15 cellular contexts compared by ENCODE assay signal in genomic region chr3:37770938-37771918, GRCh38.
A peak's percentile ranks its signal among the peaks of the same experiment; 100 is the strongest.
DNase-seq lines count a peak whose midpoint lies in the region; ATAC-seq and TF ChIP-seq lines count a peak whose summit lies in the region.
"Had no signal": no experiment of that assay in that cellular context is flagged by ENCODE, and none has a peak within 500 bp of the region (broad histone marks: within the 10 kb centered on the region; RNA-seq: fewer than 3 reads in every experiment).

No MANE protein-coding gene starts in this region.

- no peak for ATAC-seq in SK-N-SH treated with all-trans-retinoic acid at 6 μM for 48 hours
- ATAC-seq in activated T-cell treated with anti-CD3 and anti-CD28 coated beads, Interleukin-2, amount 50 U/mL, for 72 hours (replicated peaks in 1 of 2), result no peak
- no peak for ATAC-seq in GM21528 (IDR thresholded peaks at IDR 0.05; ENCODE audit: low FRiP score, unreplicated experiment)

- peaks cover 3% of the 10 kb centered on the region for H3K27me3 Mint-ChIP-seq in nephron (ENCODE audit: low read depth)
- H3K27me3 Mint-ChIP-seq in activated T-cell treated with anti-CD3 and anti-CD28 coated beads, Interleukin-2, amount 50 U/mL, for 72 hours (ENCODE audit: low read depth), result peaks cover 14% of the 10 kb centered on the region
- peaks cover 10 to 12% of the 10 kb centered on the region in 2 donors for H3K27me3 Mint-ChIP-seq in CD4-positive, alpha-beta memory T cell

- DNase-seq in SK-N-SH (peak; percentile 41), cardiac muscle cell (ENCODE audit: low read depth in 1 of 2, low spot score in 1 of 2) (peak; percentile 59 to 65), GOT3 (lab: John Stamatoyannopoulos, UW) (no peak)
- no peak for DNase-seq in activated T-cell treated with anti-CD3 and anti-CD28 coated beads, Interleukin-2, amount 50 U/mL, for 72 hours
- DNase-seq in CD4-positive, alpha-beta memory T cell, result no peak
- DNase-seq: activated CD8-positive, alpha-beta memory T cell treated with anti-CD3 and anti-CD28 coated beads, Interleukin-2, amount 50 U/mL, for 48 hours; activated naive CD8-positive, alpha-beta T cell treated with anti-CD3 and anti-CD28 coated beads for 36 hours; foreskin fibroblast; kidney glomerular epithelial cell; NCI-H1436 had no signal

- TF ChIP-seq CTCF in SK-N-SH (IDR thresholded peaks at IDR 0.05) (no peak), cardiac muscle cell (IDR thresholded peaks at IDR 0.05; ENCODE audit: low read depth, low read length) (no peak), nephron (IDR thresholded peaks at IDR 0.05; ENCODE audit: unreplicated experiment in 3 of 3) (no peak)

- no peak overlapping the region for H2AFZ ChIP-seq in SK-N-SH (ENCODE audit: low read depth)
- H2AFZ ChIP-seq: neural progenitor cell had no signal

- H3K9me3 ChIP-seq in SK-N-SH (no peaks in the 10 kb centered on the region), cardiac muscle cell (ENCODE audit: low read depth) (no peaks in the 10 kb centered on the region)
- no peaks in the 10 kb centered on the region for H3K9me3 ChIP-seq in CD4-positive, alpha-beta memory T cell (ENCODE audit: control insufficient read depth in 1 of 2, low read length in 2 of 2)

- no peak overlapping the region for H3K4me3 ChIP-seq in SK-N-SH (ENCODE audit: low read depth in 2 of 2, low read length in 1 of 2)
- H3K4me3 ChIP-seq in cardiac muscle cell, result no peak overlapping the region
- no peak overlapping the region for H3K4me3 ChIP-seq in CD4-positive, alpha-beta memory T cell (ENCODE audit: low read length in 2 of 2)
- H3K4me3 ChIP-seq: neural progenitor cell had no signal

- H3K4me1 ChIP-seq in SK-N-SH (ENCODE audit: control insufficient read depth in 1 of 2, insufficient read depth in 2 of 2, low read depth in 1 of 2, low read length in 1 of 2) (peaks cover 0 to 56% of the 10 kb centered on the region in 2 experiments; a peak in 2 of 4 replicates), cardiac muscle cell (ENCODE audit: low read depth) (peaks cover 51% of the 10 kb centered on the region)
- H3K4me1 ChIP-seq in CD4-positive, alpha-beta memory T cell (ENCODE audit: insufficient read depth, low read length), result no peaks in the 10 kb centered on the region

- POLR2A ChIA-PET in SK-N-SH (lab: Yijun Ruan, JAX), result interaction anchor here (0.6 kb wide), 1 partner anchor 8 kb away, joined by 3 read pairs; no protein-coding TSS in a partner anchor
- POLR2A ChIA-PET in CD4-positive, alpha-beta memory T cell (lab: Charles Lee; ENCODE audit: partially characterized antibody), result no interaction called here

- H3K27ac Mint-ChIP-seq in nephron, result peak overlapping the region in 2 of 3 experiments; percentile 38 to 75
- H3K27ac Mint-ChIP-seq in activated T-cell treated with anti-CD3 and anti-CD28 coated beads, Interleukin-2, amount 50 U/mL, for 72 hours, result no peak overlapping the region
- no peak overlapping the region for H3K27ac Mint-ChIP-seq in CD4-positive, alpha-beta memory T cell
- H3K27ac Mint-ChIP-seq: activated naive CD8-positive, alpha-beta T cell treated with anti-CD3 and anti-CD28 coated beads for 36 hours; dendritic cell treated with granulocyte-macrophage colony-stimulating factor and Interleukin-4, amounts not matched to agents 40 ng/mL and 50 ng/mL, for 4 days; neural progenitor cell had no signal

- H3K36me3 ChIP-seq in SK-N-SH (replicated peaks in 1 of 2; ENCODE audit: control insufficient read depth in 1 of 2, insufficient read depth in 2 of 2, low read length in 1 of 2) (no peaks in the 10 kb centered on the region), cardiac muscle cell (no peaks in the 10 kb centered on the region)
- H3K36me3 ChIP-seq in CD4-positive, alpha-beta memory T cell (ENCODE audit: insufficient read depth, low read length), result no peaks in the 10 kb centered on the region
- H3K36me3 ChIP-seq: neural progenitor cell had no signal

- H3K4me3 Mint-ChIP-seq in nephron, result no peak overlapping the region
- H3K4me3 Mint-ChIP-seq in activated T-cell treated with anti-CD3 and anti-CD28 coated beads, Interleukin-2, amount 50 U/mL, for 72 hours, result no peak overlapping the region
- no peak overlapping the region for H3K4me3 Mint-ChIP-seq in CD4-positive, alpha-beta memory T cell
- H3K4me3 Mint-ChIP-seq: activated naive CD8-positive, alpha-beta T cell treated with anti-CD3 and anti-CD28 coated beads for 36 hours; dendritic cell treated with granulocyte-macrophage colony-stimulating factor and Interleukin-4, amounts not matched to agents 40 ng/mL and 50 ng/mL, for 4 days; neural progenitor cell had no signal

- H3F3A ChIP-seq in SK-N-SH (replicated peaks; ENCODE audit: insufficient read depth), result no peaks in the 10 kb centered on the region

- H3K36me3 Mint-ChIP-seq in nephron (ENCODE audit: low read depth), result peaks cover 15% of the 10 kb centered on the region
- H3K36me3 Mint-ChIP-seq in activated T-cell treated with anti-CD3 and anti-CD28 coated beads, Interleukin-2, amount 50 U/mL, for 72 hours (ENCODE audit: insufficient read depth in 2 of 2), result no peaks in the 10 kb centered on the region
- no peaks in the 10 kb centered on the region for H3K36me3 Mint-ChIP-seq in CD4-positive, alpha-beta memory T cell
- H3K36me3 Mint-ChIP-seq: activated naive CD8-positive, alpha-beta T cell treated with anti-CD3 and anti-CD28 coated beads for 36 hours; neural progenitor cell had no signal

- intact Hi-C loops in CD4-positive, alpha-beta memory T cell (cut with micrococcal nuclease), result no loop called here

- peaks cover 71% of the 10 kb centered on the region for H3K4me1 Mint-ChIP-seq in nephron
- no peaks in the 10 kb centered on the region for H3K4me1 Mint-ChIP-seq in activated T-cell treated with anti-CD3 and anti-CD28 coated beads, Interleukin-2, amount 50 U/mL, for 72 hours (ENCODE audit: low read depth)
- H3K4me1 Mint-ChIP-seq in CD4-positive, alpha-beta memory T cell, result peaks cover 0 to 1% (median 0%) of the 10 kb centered on the region in 4 donors

- no peak overlapping the region for H3K9ac ChIP-seq in SK-N-SH
- H3K9ac ChIP-seq: neural progenitor cell had no signal

- TF ChIP-seq EP300 in SK-N-SH (IDR thresholded peaks at IDR 0.05; ENCODE audit: borderline replicate concordance in 1 of 2, low read depth in 1 of 2, low read length in 1 of 2), result 0 out of 4 replicates have a peak, but pooled peaks of 1 of the 2 experiments have one; percentile 14

- 70% methylated on average over 8 of the region's 10 CpGs for WGBS in SK-N-SH (ENCODE audit: low lambda C conversion rate)

- H3K9me2 ChIP-seq in SK-N-SH, result no peaks in the 10 kb centered on the region

- no peaks in the 10 kb centered on the region for H4K20me1 ChIP-seq in SK-N-SH (ENCODE audit: insufficient read depth)

- H3K9me3 Mint-ChIP-seq in nephron, result no peaks in the 10 kb centered on the region
- peaks cover 2% of the 10 kb centered on the region in 2 donors for H3K9me3 Mint-ChIP-seq in activated T-cell treated with anti-CD3 and anti-CD28 coated beads, Interleukin-2, amount 50 U/mL, for 72 hours
- peaks cover 0 to 5% (median 0%) of the 10 kb centered on the region in 8 donors for H3K9me3 Mint-ChIP-seq in CD4-positive, alpha-beta memory T cell
- H3K9me3 Mint-ChIP-seq: activated naive CD8-positive, alpha-beta T cell treated with anti-CD3 and anti-CD28 coated beads for 36 hours; dendritic cell treated with granulocyte-macrophage colony-stimulating factor and Interleukin-4, amounts not matched to agents 40 ng/mL and 50 ng/mL, for 4 days had no signal

- H3K27ac ChIP-seq in SK-N-SH (ENCODE audit: low read depth in 2 of 2, low read length in 1 of 2), result peak overlapping the region in 1 of 2 experiments; percentile 91; a peak in 2 of 4 replicates
- peak overlapping the region; percentile 69 for H3K27ac ChIP-seq in cardiac muscle cell
- no peak overlapping the region for H3K27ac ChIP-seq in CD4-positive, alpha-beta memory T cell (ENCODE audit: low read depth, low read length)
- H3K27ac ChIP-seq: neural progenitor cell had no signal

- CTCF ChIA-PET in SK-N-SH (lab: Yijun Ruan, JAX), result interaction anchor here (0.8 to 1.8 kb wide), 4 partner anchors 8 to 291 kb away, joined by 3 to 8 read pairs (median 4); no protein-coding TSS in a partner anchor
- CTCF ChIA-PET in CD4-positive, alpha-beta memory T cell (lab: Charles Lee; ENCODE audit: partially characterized antibody), result no interaction called here

- peaks cover 6% of the 10 kb centered on the region; the same call in 1 of the 2 replicates for H3K27me3 ChIP-seq in SK-N-SH (ENCODE audit: insufficient read depth)
- H3K27me3 ChIP-seq in cardiac muscle cell, result no peaks in the 10 kb centered on the region
- no peaks in the 10 kb centered on the region for H3K27me3 ChIP-seq in CD4-positive, alpha-beta memory T cell (ENCODE audit: insufficient read depth, low read length)
- H3K27me3 ChIP-seq: neural progenitor cell had no signal

- H3K79me2 ChIP-seq in SK-N-SH (ENCODE audit: insufficient read depth), result no peaks in the 10 kb centered on the region

- no peak overlapping the region for H3K4me2 ChIP-seq in SK-N-SH
- H3K4me2 ChIP-seq: neural progenitor cell had no signal

- TF ChIP-seq RAD21 in SK-N-SH (IDR thresholded peaks at IDR 0.05; ENCODE audit: low read length), result no peak

TF ChIP-seq in SK-N-SH treated with all-trans-retinoic acid at 6 μM for 48 hours, 23 proteins besides CTCF, POLR2A, EP300 and RAD21 (continues in another document):
- no peak for TF ChIP-seq ZNF8 (CRISPR knock-in tag; IDR thresholded peaks at IDR 0.05)
- no peak for TF ChIP-seq CSDC2 (CRISPR knock-in tag; IDR thresholded peaks at IDR 0.05)
- TF ChIP-seq SNAI2 (CRISPR knock-in tag; IDR thresholded peaks at IDR 0.05), result no peak
- no peak for TF ChIP-seq RARB (CRISPR knock-in tag; IDR thresholded peaks at IDR 0.05)
- TF ChIP-seq POU6F1 (CRISPR knock-in tag; IDR thresholded peaks at IDR 0.05; ENCODE audit: borderline replicate concordance, low read depth), result no peak
- TF ChIP-seq OSR1 (CRISPR knock-in tag; IDR thresholded peaks at IDR 0.05), result no peak
- no peak for TF ChIP-seq ISL1 (CRISPR knock-in tag; IDR thresholded peaks at IDR 0.05)
- no peak for TF ChIP-seq TCF4 (CRISPR knock-in tag; IDR thresholded peaks at IDR 0.05; ENCODE audit: borderline replicate concordance)
- TF ChIP-seq GLIS3 (CRISPR knock-in tag; IDR thresholded peaks at IDR 0.05), result no peak

Comparison
In these comparisons a context has a peak if more than half of its experiments do, and no peak if none do; other contexts are left out.
1. DNase-seq: peak in SK-N-SH (single experiment) and cardiac muscle cell (2 of 2); none in activated T-cell treated with anti-CD3 and anti-CD28 coated beads, Interleukin-2, amount 50 U/mL, for 72 hours (0 of 2), CD4-positive, alpha-beta memory T cell (0 of 5) and GOT3 (single experiment).
2. H3K27ac Mint-ChIP-seq: peak in nephron (2 of 3); none in activated T-cell treated with anti-CD3 and anti-CD28 coated beads, Interleukin-2, amount 50 U/mL, for 72 hours (single experiment) and CD4-positive, alpha-beta memory T cell (0 of 7).